In genomic region chrX:63173841-63174718, GRCh38 we compare ENCODE assay signal across 8 cellular contexts.
DNase-seq lines count a peak whose midpoint lies in the region; ATAC-seq, FAIRE-seq and TF ChIP-seq lines count a peak whose summit lies in the region.
"Not testable (repeated sequence)": the region's sequence is repeated elsewhere in the genome, so short reads cannot be mapped to it uniquely, and the experiment has no call there.

No MANE protein-coding gene starts in this region.

- H3K9me1 ChIP-seq in IMR-90 (ENCODE audit: insufficient read depth, low read length) = not testable (repeated sequence)

- not testable (repeated sequence) for TF ChIP-seq POLR2A in A549 (IDR thresholded peaks at IDR 0.05; ENCODE audit: low read length); IMR-90 (IDR thresholded peaks at IDR 0.05; ENCODE audit: low read depth, low read length); GM12878 (IDR thresholded peaks at IDR 0.05; ENCODE audit: low read depth, low read length); gastroesophageal sphincter (IDR thresholded peaks at IDR 0.05); HepG2 (IDR thresholded peaks at IDR 0.05; ENCODE audit: insufficient read depth in 1 of 2, low read depth in 2 of 2, low read length in 2 of 2); upper lobe of left lung (IDR thresholded peaks at IDR 0.05)

- not testable (repeated sequence) for H4K91ac ChIP-seq in IMR-90 (ENCODE audit: insufficient read depth, low read depth, low read length)

- H3K79me2 ChIP-seq in GM12878 (ENCODE audit: control insufficient read depth, insufficient read depth, low read length); HepG2 (ENCODE audit: insufficient read depth, low read length): not testable (repeated sequence)

- H3K4ac ChIP-seq in IMR-90 (ENCODE audit: low read depth, low read length) = not testable (repeated sequence)

- not testable (repeated sequence) for BruUV-seq in IMR-90 (replicated peaks; lab: Mats Ljungman, UMichigan); GM12878 (replicated peaks; lab: Mats Ljungman, UMichigan); HepG2 (replicated peaks; lab: Mats Ljungman, UMichigan)

- CTCF ChIA-PET in A549 (lab: Yijun Ruan, JAX); IMR-90 (lab: Yijun Ruan, JAX); GM12878 (lab: Yijun Ruan, JAX); HepG2 (lab: Yijun Ruan, JAX; ENCODE audit: low intra/inter-chr PET ratio, low total read pairs): not testable (repeated sequence)

- not testable (repeated sequence) for H2BK15ac ChIP-seq in IMR-90 (ENCODE audit: low read depth, low read length)

- intact Hi-C loops in IMR-90 (cut with micrococcal nuclease); GM12878 (cut with micrococcal nuclease; ENCODE audit: unreplicated experiment); left ventricle myocardium superior (cut with micrococcal nuclease); HepG2 (cut with micrococcal nuclease; ENCODE audit: unreplicated experiment): not testable (repeated sequence)

- H3K14ac ChIP-seq in IMR-90 (replicated peaks; ENCODE audit: low read depth, low read length) = not testable (repeated sequence)

- H4K20me1 ChIP-seq in IMR-90 (ENCODE audit: insufficient read depth, low read length); GM12878 (ENCODE audit: control insufficient read depth, insufficient read depth); HepG2 (ENCODE audit: insufficient read depth, low read length): not testable (repeated sequence)

- not testable (repeated sequence) for H3K27me3 ChIP-seq in IMR-90 (ENCODE audit: control insufficient read depth, insufficient read depth, low read length); GM12878 (replicated peaks in 1 of 2; ENCODE audit: control insufficient read depth in 2 of 2, insufficient read depth in 2 of 2, low read length in 1 of 2); gastroesophageal sphincter; HepG2 (ENCODE audit: control insufficient read depth in 1 of 2, insufficient read depth in 2 of 2, low read length in 2 of 2); upper lobe of left lung

- in situ Hi-C loops in IMR-90 (cut with MboI; ENCODE audit: low sequenced_read_pairs); GM12878 (cut with MboI); HepG2 (cut with HindIII; ENCODE audit: extremely low pct_ligation_motif_present, low pct_unique_long_range_greater_than_20kb): not testable (repeated sequence)

- not testable (repeated sequence) for H2AK9ac ChIP-seq in IMR-90 (replicated peaks; ENCODE audit: low read depth, low read length, poor library complexity)

- not testable (repeated sequence) for H4K5ac ChIP-seq in IMR-90 (ENCODE audit: low read depth, low read length)

- not testable (repeated sequence) for H2AK5ac ChIP-seq in IMR-90 (ENCODE audit: low read depth, low read length)

- not testable (repeated sequence) for H3K4me1 ChIP-seq in A549; IMR-90 (ENCODE audit: control insufficient read depth, insufficient read depth, low read length); GM12878 (ENCODE audit: control insufficient read depth, insufficient read depth, low read length); gastroesophageal sphincter; HepG2 (ENCODE audit: insufficient read depth, low read length); upper lobe of left lung

- TF ChIP-seq EP300 in A549 (IDR thresholded peaks at IDR 0.05); GM12878 (IDR thresholded peaks at IDR 0.05; ENCODE audit: borderline replicate concordance in 1 of 2, control insufficient read depth in 1 of 2, low read depth in 2 of 2, low read length in 2 of 2); gastroesophageal sphincter (IDR thresholded peaks at IDR 0.05); HepG2 (IDR thresholded peaks at IDR 0.05; ENCODE audit: low read depth in 2 of 2, low read length in 2 of 2); HepG2 (CRISPR knock-in tag; IDR thresholded peaks at IDR 0.05; ENCODE audit: borderline replicate concordance); upper lobe of left lung (IDR thresholded peaks at IDR 0.05): not testable (repeated sequence)

- WGBS in A549 (ENCODE audit: missing lambda C conversion rate) = no CpG with 5 or more reads among the region's 8 CpGs
- WGBS in IMR-90 (ENCODE audit: extremely low coverage in 2 of 2, insufficient read length in 1 of 2), 2 experiments = no CpG with 5 or more reads among the region's 8 CpGs
- no CpG with 5 or more reads among the region's 8 CpGs for WGBS in GM12878 (ENCODE audit: insufficient coverage, insufficient replicate concordance, low lambda C conversion rate, missing lambda C conversion rate)
- no CpG with 5 or more reads among the region's 8 CpGs for WGBS in gastroesophageal sphincter (ENCODE audit: low coverage in 1 of 2), 2 donors
- no CpG with 5 or more reads among the region's 8 CpGs for WGBS in HepG2 (ENCODE audit: low lambda C conversion rate)
- WGBS in upper lobe of left lung, 2 donors = no CpG with 5 or more reads among the region's 8 CpGs

- H3K4me2 ChIP-seq in A549; IMR-90 (ENCODE audit: low read depth, low read length); GM12878 (ENCODE audit: control insufficient read depth, insufficient read depth); HepG2 (ENCODE audit: low read depth, low read length): not testable (repeated sequence)

- H3K56ac ChIP-seq in IMR-90 (ENCODE audit: extremely low read depth, insufficient read depth, low read length) = not testable (repeated sequence)

- not testable (repeated sequence) for H3K18ac ChIP-seq in IMR-90 (ENCODE audit: low read depth, low read length)

- H2BK20ac ChIP-seq in IMR-90 (ENCODE audit: low read depth, low read length) = not testable (repeated sequence)

- POLR2A ChIA-PET in A549 (lab: Yijun Ruan, JAX); IMR-90 (lab: Charles Lee; ENCODE audit: unreplicated experiment); GM12878 (lab: Charles Lee); HepG2 (lab: Yijun Ruan, JAX): not testable (repeated sequence)

- not testable (repeated sequence) for H3K27ac ChIP-seq in A549; IMR-90 (ENCODE audit: insufficient read depth, low read length); GM12878 (ENCODE audit: control insufficient read depth, insufficient read depth); gastroesophageal sphincter; HepG2 (ENCODE audit: extremely low read length, insufficient read depth, low read length); upper lobe of left lung

- not testable (repeated sequence) for DNase-seq in A549 (ENCODE audit: low read depth in 1 of 2, low spot score in 1 of 2); IMR-90; GM12878 (ENCODE audit: low read depth, low spot score); left ventricle myocardium superior; HepG2 (ENCODE audit: low spot score); omental fat pad (ENCODE audit: low spot score); upper lobe of left lung

- H3K23ac ChIP-seq in IMR-90 (ENCODE audit: low read depth, low read length) = not testable (repeated sequence)

- not testable (repeated sequence) for H3K36me3 ChIP-seq in IMR-90 (ENCODE audit: control insufficient read depth, insufficient read depth, low read length); GM12878 (ENCODE audit: control insufficient read depth in 2 of 2, insufficient read depth in 2 of 2, low read length in 1 of 2); gastroesophageal sphincter; HepG2 (replicated peaks in 1 of 2; ENCODE audit: control insufficient read depth in 1 of 2, insufficient read depth in 2 of 2, low read length in 2 of 2); upper lobe of left lung

- H3K4me3 ChIP-seq in A549; IMR-90 (ENCODE audit: insufficient read depth, low read depth, low read length); GM12878; gastroesophageal sphincter; HepG2 (replicated peaks in 1 of 3; ENCODE audit: insufficient read depth in 1 of 3, low read depth in 2 of 3, low read length in 3 of 3); upper lobe of left lung: not testable (repeated sequence)

- SMC1A ChIA-PET in GM12878 (lab: Charles Lee; ENCODE audit: uncharacterized antibody, unreplicated experiment) = not testable (repeated sequence)

- not testable (repeated sequence) for TF ChIP-seq CTCF in A549 (IDR thresholded peaks at IDR 0.05); IMR-90 (conservative IDR thresholded peaks at IDR 0.05; ENCODE audit: low read depth, low read length); GM12878 (IDR thresholded peaks at IDR 0.05 in 2 of 3, conservative IDR thresholded peaks at IDR 0.05 in 1 of 3; ENCODE audit: control insufficient read depth in 2 of 3, extremely low read depth in 1 of 3, insufficient read depth in 1 of 3, low read depth in 3 of 3, low read length in 3 of 3); gastroesophageal sphincter (IDR thresholded peaks at IDR 0.05); HepG2 (CRISPR knock-in tag; IDR thresholded peaks at IDR 0.05); omental fat pad (IDR thresholded peaks at IDR 0.05); upper lobe of left lung (IDR thresholded peaks at IDR 0.05)

- ATAC-seq in A549 (peak; percentile 78 to 89; a peak in 5 of 6 replicates), IMR-90 (ENCODE audit: low read depth) (peak; percentile 79), GM12878 (peak; percentile 70), gastroesophageal sphincter (peak; percentile 60), left ventricle myocardium superior (peak; percentile 77), HepG2 (peak; percentile 43; the same call in 1 of the 3 replicates), omental fat pad (ENCODE audit: low FRiP score) (peak; percentile 95), upper lobe of left lung (ENCODE audit: low FRiP score in 2 of 2) (peak; percentile 81 to 82)

- not testable (repeated sequence) for TF ChIP-seq RAD21 in A549 (conservative IDR thresholded peaks at IDR 0.05 in 1 of 2, IDR thresholded peaks at IDR 0.05 in 1 of 2); IMR-90 (IDR thresholded peaks at IDR 0.05; ENCODE audit: low read length); GM12878 (IDR thresholded peaks at IDR 0.05; ENCODE audit: insufficient read depth, low read depth, low read length); HepG2 (CRISPR knock-in tag; IDR thresholded peaks at IDR 0.05)

- not testable (repeated sequence) for FAIRE-seq in A549 (lab: Jason Lieb, UNC); GM12878 (lab: Jason Lieb, UNC); HepG2 (lab: Jason Lieb, UNC)

- H3K79me1 ChIP-seq in IMR-90 (ENCODE audit: low read depth in 1 of 2, low read length in 2 of 2) = not testable (repeated sequence)

- H3K9ac ChIP-seq in IMR-90 (ENCODE audit: low read depth, low read length); GM12878 (ENCODE audit: control insufficient read depth, insufficient read depth, low read length); HepG2 (ENCODE audit: insufficient read depth, low read depth, low read length): not testable (repeated sequence)

- dilution Hi-C loops in IMR-90 (cut with HindIII; ENCODE audit: low sequenced_read_pairs, unreplicated experiment) = not testable (repeated sequence)

- H3K9me3 ChIP-seq in A549; IMR-90 (ENCODE audit: control insufficient read depth, insufficient read depth, low read length); GM12878 (replicated peaks; ENCODE audit: control insufficient read depth, insufficient read depth, low read length); gastroesophageal sphincter; HepG2 (ENCODE audit: low read length); upper lobe of left lung: not testable (repeated sequence)

- RAD21 ChIA-PET in GM12878 (lab: Charles Lee; ENCODE audit: unreplicated experiment) = not testable (repeated sequence)

- H4K8ac ChIP-seq in IMR-90 (ENCODE audit: low read depth in 2 of 2, low read length in 2 of 2) = not testable (repeated sequence)

- not testable (repeated sequence) for H2BK120ac ChIP-seq in IMR-90 (ENCODE audit: low read depth, low read length)

- not testable (repeated sequence) for H2BK5ac ChIP-seq in IMR-90 (ENCODE audit: low read depth, low read length, poor library complexity, severe bottlenecking)

- H2AFZ ChIP-seq in IMR-90 (replicated peaks; ENCODE audit: low read length, poor library complexity); GM12878 (ENCODE audit: control insufficient read depth, low read depth, low read length); HepG2 (ENCODE audit: low read length): not testable (repeated sequence)

Comparison
In these comparisons a context has a peak if more than half of its experiments do, and no peak if none do; other contexts are left out.
1. ATAC-seq: peak in every context shown above with its lines; median percentile 95 in omental fat pad; 84 in A549; 82 in upper lobe of left lung; 79 in IMR-90; 77 in left ventricle myocardium superior; 70 in GM12878; 60 in gastroesophageal sphincter; 43 in HepG2.